13 cellular contexts compared by ENCODE assay signal in the genomic region with DNA sequence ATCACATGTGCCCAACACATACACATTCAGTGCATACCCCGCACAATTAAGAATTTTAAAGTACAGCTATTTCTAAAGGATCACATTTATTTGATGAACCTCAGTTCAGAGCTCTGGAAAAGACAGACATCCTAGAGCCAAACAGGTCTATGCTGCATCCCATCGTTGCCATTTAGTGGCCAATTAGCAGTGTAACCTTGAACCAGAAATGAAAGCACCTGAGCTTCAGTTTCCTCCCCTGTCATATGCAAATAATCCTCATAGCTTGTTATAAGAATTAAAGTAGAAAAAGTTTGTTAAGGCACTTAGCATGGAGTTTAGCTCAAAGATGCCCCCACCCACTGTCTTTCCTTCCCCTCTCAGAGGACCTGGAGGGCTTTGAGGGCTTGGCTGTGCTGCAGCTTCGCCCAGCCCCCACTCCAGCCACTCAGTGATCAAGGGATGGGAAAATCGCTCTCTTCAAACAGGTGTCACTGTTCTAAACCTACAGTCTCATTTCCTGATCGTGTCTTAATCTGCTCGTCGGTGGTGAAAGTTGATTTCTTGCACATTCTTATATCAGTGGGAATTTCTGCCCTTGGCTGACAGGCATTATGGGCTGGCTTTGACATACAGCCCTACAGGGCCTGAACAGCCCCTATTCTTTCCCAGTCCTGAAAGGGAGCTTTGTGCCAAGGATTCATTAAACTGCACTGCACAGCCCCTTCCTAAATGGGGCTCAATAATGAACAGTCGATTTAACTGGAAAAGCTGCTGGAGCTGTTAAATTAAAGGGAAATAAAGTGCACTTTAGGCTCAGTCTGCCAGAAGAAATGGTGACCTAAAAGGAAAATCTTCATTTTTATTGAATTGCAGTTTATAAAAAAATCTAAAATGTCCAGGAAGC. TPM values are rescaled to one million over a fixed set of nuclear protein-coding genes. Genes with fewer than 3 reads are reported as not detected.
DNase-seq lines count a peak whose midpoint lies in the region; ATAC-seq, FAIRE-seq and TF ChIP-seq lines count a peak whose summit lies in the region.
"Had no signal": no experiment of that assay in that cellular context is flagged by ENCODE, and none has a peak within 500 bp of the region (broad histone marks: within the 10 kb centered on the region; RNA-seq: fewer than 3 reads in every experiment).

No MANE protein-coding gene starts in this region.

- H3K36me3 Mint-ChIP-seq in activated CD8-positive, alpha-beta T cell treated with anti-CD3 and anti-CD28 coated beads, Interleukin-2, amount 10 ng/mL, durations not matched to agents 7 days and 5 days (ENCODE audit: low read depth) = no peaks in the 10 kb centered on the region
- H3K36me3 Mint-ChIP-seq in activated CD8-positive, alpha-beta T cell treated with anti-CD3 and anti-CD28 coated beads for 36 hours (ENCODE audit: low read depth) = no peaks in the 10 kb centered on the region

- H3K27me3 ChIP-seq in OCI-LY3 (ENCODE audit: low read depth, low read length) (no peaks in the 10 kb centered on the region), endocrine pancreas (ENCODE audit: control insufficient read depth, insufficient read depth, low read length) (no peaks in the 10 kb centered on the region), small intestine (ENCODE audit: control insufficient read depth in 2 of 2, insufficient read depth in 2 of 2, low read length in 2 of 2) (no peaks in the 10 kb centered on the region), spleen (replicated peaks in 1 of 7) (no peaks in the 10 kb centered on the region)
- H3K27me3 ChIP-seq: right atrium auricular region had no signal

- no peak overlapping the region for H3K9ac ChIP-seq in OCI-LY3 (ENCODE audit: low read length)
- peak overlapping the region; percentile 26 for H3K9ac ChIP-seq in endocrine pancreas (ENCODE audit: control insufficient read depth, insufficient read depth, low read length)

- no peaks in the 10 kb centered on the region for H4K20me1 ChIP-seq in OCI-LY3 (ENCODE audit: insufficient read depth, low read length)

- H3K27ac ChIP-seq in OCI-LY3 (ENCODE audit: low read length) = no peak overlapping the region
- H3K27ac ChIP-seq in small intestine (ENCODE audit: low read depth in 1 of 2, low read length in 1 of 2) = no peak overlapping the region
- H3K27ac ChIP-seq in spleen = peak overlapping the region in 3 of 8 donors; percentile 11 to 26 (median 17)
- H3K27ac ChIP-seq: right atrium auricular region had no signal

- H3K4me1 ChIP-seq in OCI-LY3 (ENCODE audit: low read length) = peaks cover 23% of the 10 kb centered on the region
- H3K4me1 ChIP-seq in endocrine pancreas (ENCODE audit: control insufficient read depth, insufficient read depth, low read length) = peaks cover 8% of the 10 kb centered on the region
- H3K4me1 ChIP-seq in small intestine (ENCODE audit: control insufficient read depth in 2 of 2, insufficient read depth in 1 of 2, low read depth in 1 of 2, low read length in 1 of 2) = no peaks in the 10 kb centered on the region
- H3K4me1 ChIP-seq in spleen = peaks cover 0 to 13% (median 7%) of the 10 kb centered on the region in 6 donors

- intact Hi-C loops in activated CD8-positive, alpha-beta T cell treated with anti-CD3 and anti-CD28 coated beads for 36 hours (cut with micrococcal nuclease) = no loop called here
- intact Hi-C loops in spleen (cut with DNase I; ENCODE audit: low total_unique reads) = no loop called here

- H3K4me2 ChIP-seq in OCI-LY3 (ENCODE audit: low read length) = peak overlapping the region; percentile 54

- H3K9me3 ChIP-seq in OCI-LY3 (ENCODE audit: insufficient read depth, low read length) (no peaks in the 10 kb centered on the region), endocrine pancreas (ENCODE audit: control insufficient read depth, low read length) (no peaks in the 10 kb centered on the region), small intestine (ENCODE audit: control insufficient read depth, low read depth) (no peaks in the 10 kb centered on the region), spleen (no peaks in the 10 kb centered on the region)
- H3K9me3 ChIP-seq: right atrium auricular region had no signal

- POLR2A ChIA-PET in activated CD8-positive, alpha-beta T cell treated with anti-CD3 and anti-CD28 coated beads, Interleukin-2, amount 10 ng/mL, durations not matched to agents 7 days and 5 days (lab: Charles Lee) = no interaction called here
- POLR2A ChIA-PET in activated CD8-positive, alpha-beta T cell treated with anti-CD3 and anti-CD28 coated beads for 36 hours (lab: Charles Lee) = interaction anchor here (0.6 to 0.7 kb wide), 2 partner anchors 44 to 70 kb away, joined by 3 read pairs; no protein-coding TSS in a partner anchor

- ATAC-seq in activated CD8-positive, alpha-beta T cell treated with anti-CD3 and anti-CD28 coated beads, Interleukin-2, amount 10 ng/mL, durations not matched to agents 7 days and 5 days = peak; percentile 11
- no peak for ATAC-seq in activated CD8-positive, alpha-beta T cell treated with anti-CD3 and anti-CD28 coated beads for 36 hours
- ATAC-seq in GM19023 (IDR thresholded peaks at IDR 0.05; ENCODE audit: unreplicated experiment) = no peak
- ATAC-seq: SK-N-SH treated with all-trans-retinoic acid at 6 μM for 48 hours had no signal

- H2AFZ ChIP-seq in OCI-LY3 (ENCODE audit: low read depth, low read length) = peak overlapping the region; percentile 43

- no peaks in the 10 kb centered on the region for H3K79me2 ChIP-seq in OCI-LY3 (ENCODE audit: low read length)

- H3K4me3 ChIP-seq in OCI-LY3 (ENCODE audit: low read length) = peak overlapping the region; percentile 30
- H3K4me3 ChIP-seq in endocrine pancreas (ENCODE audit: control insufficient read depth, insufficient read depth, low read length) = peak overlapping the region; percentile 42
- no peak overlapping the region for H3K4me3 ChIP-seq in small intestine (ENCODE audit: low read depth in 1 of 2, low read length in 2 of 2)
- H3K4me3 ChIP-seq in spleen = peak overlapping the region in 1 of 8 donors; percentile 28
- H3K4me3 ChIP-seq: right atrium auricular region had no signal

- no peak overlapping the region for H3K27ac Mint-ChIP-seq in activated CD8-positive, alpha-beta T cell treated with anti-CD3 and anti-CD28 coated beads, Interleukin-2, amount 10 ng/mL, durations not matched to agents 7 days and 5 days
- no peak overlapping the region for H3K27ac Mint-ChIP-seq in activated CD8-positive, alpha-beta T cell treated with anti-CD3 and anti-CD28 coated beads for 36 hours

- DNase-seq in activated CD8-positive, alpha-beta T cell treated with anti-CD3 and anti-CD28 coated beads, Interleukin-2, amount 10 ng/mL, durations not matched to agents 7 days and 5 days = no peak
- no peak for DNase-seq in activated CD8-positive, alpha-beta T cell treated with anti-CD3 and anti-CD28 coated beads for 36 hours
- peak; percentile 18 for DNase-seq in small intestine
- DNase-seq in NCI-H82 treated with DMSO at 0.1 percent for 48 hours (lab: John Stamatoyannopoulos, UW; ENCODE audit: unreplicated experiment) = no peak
- no peak for DNase-seq in spleen
- DNase-seq: activated CD4-positive, alpha-beta T cell treated with anti-CD3 and anti-CD28 coated beads, Interleukin-2, amount 50 U/mL, for 48 hours; NCI-H524 treated with DMSO at 0.1 percent for 48 hours had no signal

- H3K27me3 Mint-ChIP-seq in activated CD8-positive, alpha-beta T cell treated with anti-CD3 and anti-CD28 coated beads, Interleukin-2, amount 10 ng/mL, durations not matched to agents 7 days and 5 days (ENCODE audit: low read depth) = peaks cover 13% of the 10 kb centered on the region
- no peaks in the 10 kb centered on the region for H3K27me3 Mint-ChIP-seq in activated CD8-positive, alpha-beta T cell treated with anti-CD3 and anti-CD28 coated beads for 36 hours

- no peak for TF ChIP-seq CTCF in activated CD8-positive, alpha-beta T cell treated with anti-CD3 and anti-CD28 coated beads for 36 hours (IDR thresholded peaks at IDR 0.05)
- no peak for TF ChIP-seq CTCF in OCI-LY3 (IDR thresholded peaks at IDR 0.05; ENCODE audit: low read depth, low read length)
- no peak for TF ChIP-seq CTCF in spleen (IDR thresholded peaks at IDR 0.05 in 8 of 11, conservative IDR thresholded peaks at IDR 0.05 in 3 of 11)

- no peak for FAIRE-seq in small intestine (lab: Jason Lieb, UNC)
- FAIRE-seq: endometrium had no signal

- no peak for TF ChIP-seq POLR2A in spleen (IDR thresholded peaks at IDR 0.05)

- no peak overlapping the region for H3K4me3 Mint-ChIP-seq in activated CD8-positive, alpha-beta T cell treated with anti-CD3 and anti-CD28 coated beads, Interleukin-2, amount 10 ng/mL, durations not matched to agents 7 days and 5 days
- H3K4me3 Mint-ChIP-seq in activated CD8-positive, alpha-beta T cell treated with anti-CD3 and anti-CD28 coated beads for 36 hours = no peak overlapping the region

- H3K4me1 Mint-ChIP-seq in activated CD8-positive, alpha-beta T cell treated with anti-CD3 and anti-CD28 coated beads, Interleukin-2, amount 10 ng/mL, durations not matched to agents 7 days and 5 days (ENCODE audit: low read depth) = peaks cover 13% of the 10 kb centered on the region
- peaks cover 18% of the 10 kb centered on the region for H3K4me1 Mint-ChIP-seq in activated CD8-positive, alpha-beta T cell treated with anti-CD3 and anti-CD28 coated beads for 36 hours (ENCODE audit: low read depth)

- H3K36me3 ChIP-seq in OCI-LY3 (replicated peaks; ENCODE audit: low read depth, low read length) = no peaks in the 10 kb centered on the region
- no peaks in the 10 kb centered on the region for H3K36me3 ChIP-seq in endocrine pancreas (ENCODE audit: control insufficient read depth, insufficient read depth, low read length)
- H3K36me3 ChIP-seq in small intestine (ENCODE audit: control insufficient read depth in 2 of 2, insufficient read depth in 2 of 2, low read length in 2 of 2) = no peaks in the 10 kb centered on the region
- no peaks in the 10 kb centered on the region for H3K36me3 ChIP-seq in spleen
- H3K36me3 ChIP-seq: right atrium auricular region had no signal

- 27 to 51% (median 28%) methylated on average over 8 of the region's 8 CpGs for WGBS in small intestine, 3 donors
- WGBS in spleen, 5 donors = 67 to 73% (median 68%) methylated on average over 8 of the region's 8 CpGs

- CTCF ChIA-PET in activated CD8-positive, alpha-beta T cell treated with anti-CD3 and anti-CD28 coated beads, Interleukin-2, amount 10 ng/mL, durations not matched to agents 7 days and 5 days (lab: Charles Lee) = interaction anchor here (1.0 to 2.1 kb wide), 4 partner anchors 12 to 110 kb away, joined by 3 to 8 read pairs (median 6); no protein-coding TSS in a partner anchor
- CTCF ChIA-PET in activated CD8-positive, alpha-beta T cell treated with anti-CD3 and anti-CD28 coated beads for 36 hours (lab: Charles Lee) = interaction anchor here (0.6 to 2.1 kb wide), 4 partner anchors 19 to 110 kb away, joined by 3 to 10 read pairs (median 3); no protein-coding TSS in a partner anchor

- no peaks in the 10 kb centered on the region for H3K9me3 Mint-ChIP-seq in activated CD8-positive, alpha-beta T cell treated with anti-CD3 and anti-CD28 coated beads, Interleukin-2, amount 10 ng/mL, durations not matched to agents 7 days and 5 days (ENCODE audit: insufficient read depth)
- no peaks in the 10 kb centered on the region for H3K9me3 Mint-ChIP-seq in activated CD8-positive, alpha-beta T cell treated with anti-CD3 and anti-CD28 coated beads for 36 hours

RNA-seq across cellular contexts. Expression of gene FAM181B, which starts 23.3 kb away (rescaled TPM):
- total RNA-seq in activated CD8-positive, alpha-beta T cell treated with anti-CD3 and anti-CD28 coated beads, Interleukin-2, amount 10 ng/mL, durations not matched to agents 7 days and 5 days = not detected
- total RNA-seq in activated CD8-positive, alpha-beta T cell treated with anti-CD3 and anti-CD28 coated beads for 36 hours = not detected
- polyA plus RNA-seq in small intestine (under 1 TPM in 2 of 3 donors, not detected in 1; 0.22 to 0.49 TPM), spleen (under 1 TPM; 0.09 to 0.22 (median 0.20) TPM)
- under 1 TPM in 2 of 7 donors, not detected in 5; 0.07 to 0.09 TPM for total RNA-seq in spleen

Comparison
In these comparisons a context has a peak if more than half of its experiments do, and no peak if none do; other contexts are left out.
1. H3K4me3 ChIP-seq: peak in OCI-LY3 (single experiment) and endocrine pancreas (single experiment); none in small intestine (0 of 2).